19 cellular contexts compared by ENCODE assay signal in the genomic region with DNA sequence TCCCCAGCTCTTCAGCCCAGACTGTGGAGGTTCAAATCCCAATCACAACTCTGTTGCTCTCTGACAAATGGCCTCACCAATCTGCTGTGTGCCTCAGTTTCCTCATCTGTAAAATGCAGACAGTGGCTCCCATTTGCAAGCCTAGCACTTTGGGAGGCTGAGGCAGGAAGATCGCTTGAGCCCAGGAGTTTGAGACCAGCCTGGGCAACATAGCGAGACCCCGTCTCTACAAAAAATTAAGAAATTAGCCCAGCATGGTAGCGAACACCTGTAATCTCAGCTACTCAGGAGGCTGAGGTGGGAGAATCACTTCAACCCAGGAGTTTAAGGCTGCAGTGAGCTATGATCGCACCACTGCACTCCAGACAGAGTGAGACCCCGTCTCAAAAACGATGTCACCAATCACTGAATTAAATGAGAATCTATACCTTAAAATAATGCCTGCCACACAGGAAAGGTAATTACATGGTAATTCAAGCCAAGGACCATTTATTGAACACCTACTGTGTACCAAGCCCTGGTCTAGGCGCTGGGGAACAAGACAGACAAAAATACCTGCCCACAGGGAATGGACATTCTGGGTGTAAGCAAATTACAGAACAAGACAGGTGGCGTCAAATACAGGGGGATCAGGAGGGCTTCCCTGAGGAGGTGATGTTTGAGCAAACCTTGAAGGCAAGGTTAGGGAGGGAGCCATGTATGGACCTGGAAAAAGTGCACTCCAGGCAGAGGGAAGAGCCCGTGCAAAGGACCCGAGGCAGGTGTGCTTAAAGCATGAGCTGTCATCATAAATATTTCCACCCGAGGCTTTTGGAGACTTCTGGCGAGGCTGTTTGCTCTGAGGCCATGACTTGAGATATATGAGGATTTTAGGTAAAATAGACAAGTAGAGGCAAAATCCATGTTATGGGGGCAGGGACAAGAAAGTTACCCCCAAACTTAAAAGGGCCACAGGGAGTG. TPM values are rescaled to one million over a fixed set of nuclear protein-coding genes. Genes with fewer than 3 reads are reported as not detected.
DNase-seq lines count a peak whose midpoint lies in the region; ATAC-seq and TF ChIP-seq lines count a peak whose summit lies in the region.
"Had no signal": no experiment of that assay in that cellular context is flagged by ENCODE, and none has a peak within 500 bp of the region (broad histone marks: within the 10 kb centered on the region; RNA-seq: fewer than 3 reads in every experiment).

No MANE protein-coding gene starts in this region.

- H3K27ac Mint-ChIP-seq in activated CD8-positive, alpha-beta T cell treated with anti-CD3 and anti-CD28 coated beads for 36 hours: no peak overlapping the region
- H3K27ac Mint-ChIP-seq in activated CD8-positive, alpha-beta T cell treated with anti-CD3 and anti-CD28 coated beads, Interleukin-2, amount 10 ng/mL, durations not matched to agents 7 days and 5 days: no peak overlapping the region
- H3K27ac Mint-ChIP-seq in effector memory CD8-positive, alpha-beta T cell: no peak overlapping the region

- H4K12ac ChIP-seq in trophoblast cell (ENCODE audit: low read depth, low read length): no peak overlapping the region

- H3K27me3 Mint-ChIP-seq in activated CD8-positive, alpha-beta T cell treated with anti-CD3 and anti-CD28 coated beads for 36 hours: no peaks in the 10 kb centered on the region
- peaks cover 3% of the 10 kb centered on the region for H3K27me3 Mint-ChIP-seq in activated CD8-positive, alpha-beta T cell treated with anti-CD3 and anti-CD28 coated beads, Interleukin-2, amount 10 ng/mL, durations not matched to agents 7 days and 5 days (ENCODE audit: low read depth)
- no peaks in the 10 kb centered on the region for H3K27me3 Mint-ChIP-seq in effector memory CD8-positive, alpha-beta T cell

- WGBS in trophoblast cell (ENCODE audit: extremely low coverage, insufficient coverage, insufficient read length): no CpG with 5 or more reads among the region's 13 CpGs

- H3K4me2 ChIP-seq in trophoblast cell (ENCODE audit: low read length): no peak overlapping the region

- no peaks in the 10 kb centered on the region for H3K9me3 Mint-ChIP-seq in activated CD8-positive, alpha-beta T cell treated with anti-CD3 and anti-CD28 coated beads for 36 hours
- H3K9me3 Mint-ChIP-seq in activated CD8-positive, alpha-beta T cell treated with anti-CD3 and anti-CD28 coated beads, Interleukin-2, amount 10 ng/mL, durations not matched to agents 7 days and 5 days (ENCODE audit: insufficient read depth): no peaks in the 10 kb centered on the region
- no peaks in the 10 kb centered on the region for H3K9me3 Mint-ChIP-seq in effector memory CD8-positive, alpha-beta T cell
- H3K9me3 Mint-ChIP-seq: H9 had no signal

- H3K79me1 ChIP-seq in trophoblast cell (ENCODE audit: low read length): peaks cover 11% of the 10 kb centered on the region

- H3K79me2 ChIP-seq in trophoblast cell (ENCODE audit: control insufficient read depth, insufficient read depth, low read length, poor library complexity): peaks cover 24% of the 10 kb centered on the region

- H3K4me1 Mint-ChIP-seq in activated CD8-positive, alpha-beta T cell treated with anti-CD3 and anti-CD28 coated beads for 36 hours (ENCODE audit: low read depth): peaks cover 5% of the 10 kb centered on the region
- peaks cover 12% of the 10 kb centered on the region for H3K4me1 Mint-ChIP-seq in activated CD8-positive, alpha-beta T cell treated with anti-CD3 and anti-CD28 coated beads, Interleukin-2, amount 10 ng/mL, durations not matched to agents 7 days and 5 days (ENCODE audit: low read depth)
- peaks cover 6 to 8% of the 10 kb centered on the region in 2 donors for H3K4me1 Mint-ChIP-seq in effector memory CD8-positive, alpha-beta T cell (ENCODE audit: low read depth in 2 of 2)

- no peaks in the 10 kb centered on the region for H3K9me3 ChIP-seq in RWPE2 (ENCODE audit: severe bottlenecking)
- H3K9me3 ChIP-seq in trophoblast cell (ENCODE audit: insufficient read depth, low read depth, low read length): peaks cover 3% of the 10 kb centered on the region
- H3K9me3 ChIP-seq: BLaER1 treated with 17β-estradiol and CSF1 and Interleukin-3, amounts not matched to agents 10 nM and 100 nM; ovary; upper lobe of left lung had no signal

- CTCF ChIA-PET in activated CD8-positive, alpha-beta T cell treated with anti-CD3 and anti-CD28 coated beads for 36 hours (lab: Charles Lee): interaction anchor here (1.2 kb wide), 2 partner anchors 9 to 29 kb away, joined by 3 read pairs; no protein-coding TSS in a partner anchor
- CTCF ChIA-PET in activated CD8-positive, alpha-beta T cell treated with anti-CD3 and anti-CD28 coated beads, Interleukin-2, amount 10 ng/mL, durations not matched to agents 7 days and 5 days (lab: Charles Lee): interaction anchor here (1.4 to 4.4 kb wide), 2 partner anchors 11 to 45 kb away, joined by 4 to 16 read pairs; no protein-coding TSS in a partner anchor

- H4K91ac ChIP-seq in trophoblast cell (ENCODE audit: low read depth, low read length): no peak overlapping the region

- POLR2A ChIA-PET in activated CD8-positive, alpha-beta T cell treated with anti-CD3 and anti-CD28 coated beads for 36 hours (lab: Charles Lee): interaction anchor here (2.1 to 2.2 kb wide), 2 partner anchors 12 to 23 kb away, joined by 5 to 11 read pairs; a partner anchor contains a TSS
- POLR2A ChIA-PET in activated CD8-positive, alpha-beta T cell treated with anti-CD3 and anti-CD28 coated beads, Interleukin-2, amount 10 ng/mL, durations not matched to agents 7 days and 5 days (lab: Charles Lee): no interaction called here

- DNase-seq in activated CD8-positive, alpha-beta T cell treated with anti-CD3 and anti-CD28 coated beads for 36 hours: no peak
- no peak for DNase-seq in activated CD8-positive, alpha-beta T cell treated with anti-CD3 and anti-CD28 coated beads, Interleukin-2, amount 10 ng/mL, durations not matched to agents 7 days and 5 days
- DNase-seq in RWPE2 (ENCODE audit: low spot score) (no peak), trophoblast cell (peak; percentile 82 to 87), DMS 273 treated with DMSO at 0.1 percent for 48 hours (lab: John Stamatoyannopoulos, UW) (no peak), NCI-H2171 (lab: John Stamatoyannopoulos, UW) (no peak)
- DNase-seq in effector memory CD8-positive, alpha-beta T cell: no peak
- DNase-seq: H9; kidney glomerular epithelial cell; NCI-H146; NCI-H524; ovary; right cardiac atrium; stimulated activated CD4-positive, alpha-beta T cell treated with anti-CD3 and anti-CD28 coated beads, Interleukin-12 subunit alpha, Interleukin-12 subunit beta, amount 100 ng/mL, for 4 hours; upper lobe of left lung had no signal

- H3K27ac ChIP-seq in RWPE2 (ENCODE audit: poor library complexity, severe bottlenecking) (peak overlapping the region; percentile 84), trophoblast cell (ENCODE audit: low read depth, low read length) (peak overlapping the region; percentile 6)
- H3K27ac ChIP-seq: BLaER1 treated with 17β-estradiol and CSF1 and Interleukin-3, amounts not matched to agents 10 nM and 100 nM; ovary had no signal

- intact Hi-C loops in activated CD8-positive, alpha-beta T cell treated with anti-CD3 and anti-CD28 coated beads for 36 hours (cut with micrococcal nuclease): no loop called here

- H3K9ac ChIP-seq in trophoblast cell (ENCODE audit: low read length): no peak overlapping the region
- H3K9ac ChIP-seq: BLaER1 treated with 17β-estradiol and CSF1 and Interleukin-3, amounts not matched to agents 10 nM and 100 nM had no signal

- no peak for ATAC-seq in activated CD8-positive, alpha-beta T cell treated with anti-CD3 and anti-CD28 coated beads for 36 hours
- ATAC-seq in activated CD8-positive, alpha-beta T cell treated with anti-CD3 and anti-CD28 coated beads, Interleukin-2, amount 10 ng/mL, durations not matched to agents 7 days and 5 days: no peak
- ATAC-seq in RWPE2 (ENCODE audit: low read depth): no peak
- no peak for ATAC-seq in effector memory CD8-positive, alpha-beta T cell (replicated peaks)
- no peak for ATAC-seq in GM18519 (IDR thresholded peaks at IDR 0.05; ENCODE audit: low FRiP score, unreplicated experiment)
- ATAC-seq: right cardiac atrium had no signal

- H2AFZ ChIP-seq in trophoblast cell (ENCODE audit: insufficient read depth, low read length, poor library complexity): no peak overlapping the region

- H3K36me3 ChIP-seq in RWPE2 (ENCODE audit: low read depth): peaks cover 58% of the 10 kb centered on the region
- peaks cover 57 to 59% of the 10 kb centered on the region in 2 experiments for H3K36me3 ChIP-seq in trophoblast cell (ENCODE audit: control insufficient read depth in 1 of 2, insufficient read depth in 2 of 2, low read length in 2 of 2)
- H3K36me3 ChIP-seq: ovary had no signal

- no peak overlapping the region for H4K8ac ChIP-seq in trophoblast cell (ENCODE audit: low read depth, low read length)

- H3K4me3 Mint-ChIP-seq in activated CD8-positive, alpha-beta T cell treated with anti-CD3 and anti-CD28 coated beads for 36 hours: peak overlapping the region; percentile 21
- no peak overlapping the region for H3K4me3 Mint-ChIP-seq in activated CD8-positive, alpha-beta T cell treated with anti-CD3 and anti-CD28 coated beads, Interleukin-2, amount 10 ng/mL, durations not matched to agents 7 days and 5 days
- H3K4me3 Mint-ChIP-seq in effector memory CD8-positive, alpha-beta T cell: peak overlapping the region; percentile 22 to 33

- H3K4me3 ChIP-seq in RWPE2 (ENCODE audit: severe bottlenecking) (no peak overlapping the region), trophoblast cell (ENCODE audit: low read depth, low read length) (no peak overlapping the region)
- H3K4me3 ChIP-seq: BLaER1 treated with 17β-estradiol and CSF1 and Interleukin-3, amounts not matched to agents 10 nM and 100 nM; lung; ovary; upper lobe of left lung had no signal

- no peak overlapping the region for H3K14ac ChIP-seq in trophoblast cell (ENCODE audit: low read length)

- no peak overlapping the region for H2BK120ac ChIP-seq in trophoblast cell (ENCODE audit: insufficient read depth, low read length, poor library complexity)

- H3K18ac ChIP-seq in trophoblast cell (ENCODE audit: low read length): no peak overlapping the region

- H3K36me3 Mint-ChIP-seq in activated CD8-positive, alpha-beta T cell treated with anti-CD3 and anti-CD28 coated beads for 36 hours (ENCODE audit: low read depth): peaks cover 3% of the 10 kb centered on the region
- no peaks in the 10 kb centered on the region for H3K36me3 Mint-ChIP-seq in activated CD8-positive, alpha-beta T cell treated with anti-CD3 and anti-CD28 coated beads, Interleukin-2, amount 10 ng/mL, durations not matched to agents 7 days and 5 days (ENCODE audit: low read depth)
- H3K36me3 Mint-ChIP-seq in effector memory CD8-positive, alpha-beta T cell (ENCODE audit: insufficient read depth): peaks cover 9% of the 10 kb centered on the region

- H3K4ac ChIP-seq in trophoblast cell (ENCODE audit: low read depth, low read length): peak overlapping the region; percentile 22

- H3K4me1 ChIP-seq in RWPE2 (ENCODE audit: insufficient read depth, poor library complexity, severe bottlenecking): peaks cover 11% of the 10 kb centered on the region
- H3K4me1 ChIP-seq in trophoblast cell (ENCODE audit: control insufficient read depth in 1 of 2, insufficient read depth in 2 of 2, low read length in 2 of 2): peaks cover 25 to 26% of the 10 kb centered on the region in 2 experiments

- no peak for TF ChIP-seq CTCF in activated CD8-positive, alpha-beta T cell treated with anti-CD3 and anti-CD28 coated beads for 36 hours (IDR thresholded peaks at IDR 0.05)
- no peak for TF ChIP-seq CTCF in RWPE2 (IDR thresholded peaks at IDR 0.05; ENCODE audit: poor library complexity, severe bottlenecking)

- no peak overlapping the region for H2BK5ac ChIP-seq in trophoblast cell (ENCODE audit: low read depth, low read length, poor library complexity)

- H3K27me3 ChIP-seq in RWPE2 (ENCODE audit: insufficient read depth, poor library complexity, severe bottlenecking) (no peaks in the 10 kb centered on the region), trophoblast cell (ENCODE audit: insufficient read depth, low read length) (no peaks in the 10 kb centered on the region)
- H3K27me3 ChIP-seq: BLaER1 treated with 17β-estradiol and CSF1 and Interleukin-3, amounts not matched to agents 10 nM and 100 nM; ovary; upper lobe of left lung had no signal

- H2BK12ac ChIP-seq in trophoblast cell (ENCODE audit: low read length): no peak overlapping the region

- H2AK5ac ChIP-seq in trophoblast cell (ENCODE audit: low read length): no peak overlapping the region

- no peak overlapping the region for H3K23ac ChIP-seq in trophoblast cell (ENCODE audit: low read length)

RNA-seq across cellular contexts. Expression of a gene that starts 7.7 kb away (rescaled TPM):
- total RNA-seq in activated CD8-positive, alpha-beta T cell treated with anti-CD3 and anti-CD28 coated beads for 36 hours: 1 to 10 TPM; 7.0 TPM
- 1 to 10 TPM; 4.1 to 4.3 TPM for total RNA-seq in activated CD8-positive, alpha-beta T cell treated with anti-CD3 and anti-CD28 coated beads, Interleukin-2, amount 10 ng/mL, durations not matched to agents 7 days and 5 days
- 205 and 221 TPM in 2 replicates for polyA plus RNA-seq in trophoblast cell (2013)

RNA-seq across cellular contexts. Expression of a gene that starts 12.0 kb away (rescaled TPM):
- total RNA-seq in activated CD8-positive, alpha-beta T cell treated with anti-CD3 and anti-CD28 coated beads for 36 hours: 10 to 100 TPM; 20.1 TPM
- 10 to 100 TPM; 24.3 to 28.3 TPM for total RNA-seq in activated CD8-positive, alpha-beta T cell treated with anti-CD3 and anti-CD28 coated beads, Interleukin-2, amount 10 ng/mL, durations not matched to agents 7 days and 5 days
- polyA plus RNA-seq in trophoblast cell (2013): 41.5 and 44.6 TPM in 2 replicates

RNA-seq across cellular contexts. Expression of a gene that starts 22.9 kb away (rescaled TPM):
- 10 to 100 TPM; 26.5 to 27.1 TPM for total RNA-seq in activated CD8-positive, alpha-beta T cell treated with anti-CD3 and anti-CD28 coated beads for 36 hours
- 10 to 100 TPM; 26.5 to 27.9 TPM for total RNA-seq in activated CD8-positive, alpha-beta T cell treated with anti-CD3 and anti-CD28 coated beads, Interleukin-2, amount 10 ng/mL, durations not matched to agents 7 days and 5 days
- 10.3 and 10.4 TPM in 2 replicates for polyA plus RNA-seq in trophoblast cell (2013)

RNA-seq across cellular contexts. Expression of a gene that starts 26.5 kb away (rescaled TPM):
- under 1 TPM in 1 of 2 experiments, not detected in 1; 0.29 TPM for total RNA-seq in activated CD8-positive, alpha-beta T cell treated with anti-CD3 and anti-CD28 coated beads for 36 hours
- total RNA-seq in activated CD8-positive, alpha-beta T cell treated with anti-CD3 and anti-CD28 coated beads, Interleukin-2, amount 10 ng/mL, durations not matched to agents 7 days and 5 days: not detected
- 1.4 and 2.2 TPM in 2 replicates for polyA plus RNA-seq in trophoblast cell (2013)
- total RNA-seq: SK-MEL-5 had no signal

RNA-seq across cellular contexts. Expression of a gene that starts 29.2 kb away (rescaled TPM):
- 100 to 1,000 TPM; 105 to 106 TPM for total RNA-seq in activated CD8-positive, alpha-beta T cell treated with anti-CD3 and anti-CD28 coated beads for 36 hours
- total RNA-seq in activated CD8-positive, alpha-beta T cell treated with anti-CD3 and anti-CD28 coated beads, Interleukin-2, amount 10 ng/mL, durations not matched to agents 7 days and 5 days: 100 to 1,000 TPM; 116 to 117 TPM
- polyA plus RNA-seq in trophoblast cell (2013): 139 and 141 TPM in 2 replicates

Comparison
In these comparisons a context has a peak if more than half of its experiments do, and no peak if none do; other contexts are left out.
1. DNase-seq: peak in trophoblast cell (2 of 2); none in activated CD8-positive, alpha-beta T cell treated with anti-CD3 and anti-CD28 coated beads for 36 hours (single experiment), activated CD8-positive, alpha-beta T cell treated with anti-CD3 and anti-CD28 coated beads, Interleukin-2, amount 10 ng/mL, durations not matched to agents 7 days and 5 days (single experiment), RWPE2 (single experiment), effector memory CD8-positive, alpha-beta T cell (0 of 3), DMS 273 treated with DMSO at 0.1 percent for 48 hours (single experiment) and NCI-H2171 (single experiment).